In genomic region chrX:147079974-147080373, GRCh38 we compare ENCODE assay signal across 26 cellular contexts.
DNase-seq lines count a peak whose midpoint lies in the region; ATAC-seq, FAIRE-seq and TF ChIP-seq lines count a peak whose summit lies in the region.
"Had no signal": no experiment of that assay in that cellular context is flagged by ENCODE, and none has a peak within 500 bp of the region (broad histone marks: within the 10 kb centered on the region; RNA-seq: fewer than 3 reads in every experiment).

No MANE protein-coding gene starts in this region.

- no peak overlapping the region for H2BK15ac ChIP-seq in IMR-90 (ENCODE audit: low read depth, low read length)

- BruUV-seq in IMR-90 (replicated peaks; lab: Mats Ljungman, UMichigan) (no TSS peak), K562 (replicated peaks; lab: Mats Ljungman, UMichigan) (no TSS peak)

- no peaks in the 10 kb centered on the region for H3K27me3 Mint-ChIP-seq in effector memory CD8-positive, alpha-beta T cell
- H3K27me3 Mint-ChIP-seq: B cell; CD4-positive, alpha-beta T cell had no signal

- no peak overlapping the region for H2BK20ac ChIP-seq in IMR-90 (ENCODE audit: low read depth, low read length)

- H3K9ac ChIP-seq in IMR-90 (ENCODE audit: low read depth, low read length), result no peak overlapping the region
- H3K9ac ChIP-seq in K562 (ENCODE audit: insufficient read depth in 1 of 2, low read depth in 2 of 2, low read length in 2 of 2), result no peak overlapping the region
- H3K9ac ChIP-seq: BLaER1 treated with 17β-estradiol and CSF1 and Interleukin-3, amounts not matched to agents 10 nM and 100 nM had no signal

- TF ChIP-seq RAD21 in A549 (conservative IDR thresholded peaks at IDR 0.05 in 1 of 2, IDR thresholded peaks at IDR 0.05 in 1 of 2) (no peak), IMR-90 (IDR thresholded peaks at IDR 0.05; ENCODE audit: low read length) (no peak), K562 (CRISPR knock-in tag; conservative IDR thresholded peaks at IDR 0.05 in 1 of 2, IDR thresholded peaks at IDR 0.05 in 1 of 2) (no peak)

- DNase-seq in A549 (ENCODE audit: low read depth in 1 of 2, low spot score in 1 of 2) (no peak), IMR-90 (no peak), K562 (ENCODE audit: extremely low read depth in 1 of 4, low spot score in 3 of 4) (no peak), body of pancreas (no peak), NCI-H1105 (lab: John Stamatoyannopoulos, UW) (no peak), NCI-H2196 treated with DMSO at 0.1 percent for 48 hours (lab: John Stamatoyannopoulos, UW; ENCODE audit: unreplicated experiment) (no peak)
- no peak for DNase-seq in effector memory CD8-positive, alpha-beta T cell
- DNase-seq: 8988T; AML-193; Caco-2; Calu3; CD4-positive, alpha-beta T cell; CD8-positive, alpha-beta T cell; DMS79; DND-41; EL; GDM1 had no signal

- ATAC-seq in A549, result no peak
- ATAC-seq in IMR-90 (ENCODE audit: low read depth), result no peak
- ATAC-seq in K562, result no peak
- no peak for ATAC-seq in effector memory CD8-positive, alpha-beta T cell (replicated peaks)
- no peak for ATAC-seq in body of pancreas
- ATAC-seq: CD8-positive, alpha-beta T cell; GM12878 had no signal

- H3K4ac ChIP-seq in IMR-90 (ENCODE audit: low read depth, low read length), result no peak overlapping the region

- H3K4me3 ChIP-seq in A549 (no peak overlapping the region), IMR-90 (ENCODE audit: insufficient read depth, low read depth, low read length) (no peak overlapping the region), K562 (no peak overlapping the region), body of pancreas (no peak overlapping the region)
- H3K4me3 ChIP-seq: BLaER1 treated with 17β-estradiol and CSF1 and Interleukin-3, amounts not matched to agents 10 nM and 100 nM; GM12878 had no signal

- intact Hi-C loops in IMR-90 (cut with micrococcal nuclease), result no loop called here
- intact Hi-C loops in K562 (cut with micrococcal nuclease), result no loop called here
- intact Hi-C loops in body of pancreas (cut with DNase I), result no loop called here

- no peak overlapping the region for H3K27ac Mint-ChIP-seq in effector memory CD8-positive, alpha-beta T cell
- H3K27ac Mint-ChIP-seq: B cell; CD4-positive, alpha-beta T cell; CD8-positive, alpha-beta T cell had no signal

- dilution Hi-C loops in IMR-90 (cut with HindIII; ENCODE audit: low sequenced_read_pairs, unreplicated experiment), result no loop called here

- H3K27ac ChIP-seq in A549, result no peak overlapping the region
- no peak overlapping the region for H3K27ac ChIP-seq in IMR-90 (ENCODE audit: insufficient read depth, low read length)
- H3K27ac ChIP-seq in K562 (ENCODE audit: extremely low read depth, low read depth, low read length), result no peak overlapping the region
- no peak overlapping the region for H3K27ac ChIP-seq in body of pancreas
- H3K27ac ChIP-seq: BLaER1 treated with 17β-estradiol and CSF1 and Interleukin-3, amounts not matched to agents 10 nM and 100 nM; C4-2B had no signal

- peaks cover 0 to 2% of the 10 kb centered on the region in 2 donors for H3K9me3 Mint-ChIP-seq in effector memory CD8-positive, alpha-beta T cell

- H3K9me3 ChIP-seq in A549 (no peaks in the 10 kb centered on the region), IMR-90 (ENCODE audit: control insufficient read depth, insufficient read depth, low read length) (peaks cover 9% of the 10 kb centered on the region), K562 (replicated peaks; ENCODE audit: control insufficient read depth, insufficient read depth, low read depth, low read length) (no peaks in the 10 kb centered on the region), body of pancreas (no peaks in the 10 kb centered on the region)
- H3K9me3 ChIP-seq: Caco-2 had no signal

- H3K23ac ChIP-seq in IMR-90 (ENCODE audit: low read depth, low read length), result no peak overlapping the region

- WGBS in A549 (ENCODE audit: missing lambda C conversion rate), result 2% methylated on average over 2 of the region's 2 CpGs
- WGBS in IMR-90 (ENCODE audit: extremely low coverage in 2 of 2, insufficient read length in 1 of 2), 2 experiments, result no CpG with 5 or more reads among the region's 2 CpGs
- WGBS in K562 (ENCODE audit: insufficient coverage, low coverage, missing lambda C conversion rate), result 0% methylated on average over 2 of the region's 2 CpGs
- 36 to 46% methylated on average over 2 of the region's 2 CpGs for WGBS in body of pancreas, 2 donors

- no peak for TF ChIP-seq CTCF in A549 (IDR thresholded peaks at IDR 0.05)
- TF ChIP-seq CTCF in IMR-90 (conservative IDR thresholded peaks at IDR 0.05; ENCODE audit: low read depth, low read length), result no peak
- no peak for TF ChIP-seq CTCF in K562 (IDR thresholded peaks at IDR 0.05 in 2 of 3, conservative IDR thresholded peaks at IDR 0.05 in 1 of 3; ENCODE audit: insufficient read depth in 2 of 3, low read depth in 1 of 3, low read length in 3 of 3)
- TF ChIP-seq CTCF in body of pancreas (IDR thresholded peaks at IDR 0.05), result no peak

- H3K9me1 ChIP-seq in IMR-90 (ENCODE audit: insufficient read depth, low read length) (no peaks in the 10 kb centered on the region), K562 (ENCODE audit: control insufficient read depth, insufficient read depth, low read length) (no peaks in the 10 kb centered on the region)

- H4K20me1 ChIP-seq in IMR-90 (ENCODE audit: insufficient read depth, low read length), result no peaks in the 10 kb centered on the region
- H4K20me1 ChIP-seq in K562 (replicated peaks; ENCODE audit: control insufficient read depth, insufficient read depth, low read length), result no peaks in the 10 kb centered on the region

- H4K5ac ChIP-seq in IMR-90 (ENCODE audit: low read depth, low read length), result no peak overlapping the region

- H3K4me2 ChIP-seq in A549 (no peak overlapping the region), IMR-90 (ENCODE audit: low read depth, low read length) (no peak overlapping the region), K562 (ENCODE audit: insufficient read depth, low read length) (no peak overlapping the region)
- H3K4me2 ChIP-seq: BLaER1 treated with 17β-estradiol and CSF1 and Interleukin-3, amounts not matched to agents 10 nM and 100 nM had no signal

- H2AFZ ChIP-seq in IMR-90 (replicated peaks; ENCODE audit: low read length, poor library complexity), result no peak overlapping the region
- H2AFZ ChIP-seq in K562 (ENCODE audit: low read depth, low read length), result no peak overlapping the region

- H4K8ac ChIP-seq in IMR-90 (ENCODE audit: low read depth in 2 of 2, low read length in 2 of 2), result no peak overlapping the region

- H4K91ac ChIP-seq in IMR-90 (ENCODE audit: insufficient read depth, low read depth, low read length), result no peak overlapping the region

- H3K4me1 ChIP-seq in A549, result no peaks in the 10 kb centered on the region
- H3K4me1 ChIP-seq in IMR-90 (ENCODE audit: control insufficient read depth, insufficient read depth, low read length), result no peaks in the 10 kb centered on the region
- no peaks in the 10 kb centered on the region for H3K4me1 ChIP-seq in K562 (replicated peaks in 1 of 2; ENCODE audit: control insufficient read depth in 2 of 2, insufficient read depth in 2 of 2, low read length in 2 of 2)
- no peaks in the 10 kb centered on the region for H3K4me1 ChIP-seq in body of pancreas
- H3K4me1 ChIP-seq: Caco-2 had no signal

- no peaks in the 10 kb centered on the region for H3K36me3 Mint-ChIP-seq in effector memory CD8-positive, alpha-beta T cell (ENCODE audit: insufficient read depth)
- H3K36me3 Mint-ChIP-seq: CD8-positive, alpha-beta T cell had no signal

- H2AK5ac ChIP-seq in IMR-90 (ENCODE audit: low read depth, low read length), result no peak overlapping the region

- no peak overlapping the region for H2BK120ac ChIP-seq in IMR-90 (ENCODE audit: low read depth, low read length)

- no peaks in the 10 kb centered on the region for H3K27me3 ChIP-seq in IMR-90 (ENCODE audit: control insufficient read depth, insufficient read depth, low read length)
- H3K27me3 ChIP-seq in K562 (ENCODE audit: control insufficient read depth in 2 of 2, insufficient read depth in 2 of 2, low read length in 2 of 2), result no peaks in the 10 kb centered on the region
- no peaks in the 10 kb centered on the region for H3K27me3 ChIP-seq in body of pancreas

- H2BK5ac ChIP-seq in IMR-90 (ENCODE audit: low read depth, low read length, poor library complexity, severe bottlenecking), result no peak overlapping the region

- H2AK9ac ChIP-seq in IMR-90 (replicated peaks; ENCODE audit: low read depth, low read length, poor library complexity), result no peak overlapping the region

- H3K18ac ChIP-seq in IMR-90 (ENCODE audit: low read depth, low read length), result no peak overlapping the region

- H3K4me3 Mint-ChIP-seq in effector memory CD8-positive, alpha-beta T cell, result no peak overlapping the region
- H3K4me3 Mint-ChIP-seq: B cell; CD4-positive, alpha-beta T cell; CD8-positive, alpha-beta T cell had no signal

- no peaks in the 10 kb centered on the region for H3K4me1 Mint-ChIP-seq in effector memory CD8-positive, alpha-beta T cell (ENCODE audit: low read depth in 2 of 2)
- H3K4me1 Mint-ChIP-seq: B cell had no signal

- TF ChIP-seq EP300 in A549 (IDR thresholded peaks at IDR 0.05), result no peak
- no peak for TF ChIP-seq EP300 in K562 (IDR thresholded peaks at IDR 0.05; ENCODE audit: low read length)

- no peak overlapping the region for H3K14ac ChIP-seq in IMR-90 (replicated peaks; ENCODE audit: low read depth, low read length)

- in situ Hi-C loops in IMR-90 (cut with MboI; ENCODE audit: low sequenced_read_pairs), result no loop called here
- in situ Hi-C loops in K562 (cut with MboI), result no loop called here

- POLR2A ChIA-PET in A549 (lab: Yijun Ruan, JAX), result no interaction called here
- POLR2A ChIA-PET in IMR-90 (lab: Charles Lee; ENCODE audit: unreplicated experiment), result no interaction called here
- POLR2A ChIA-PET in K562 (lab: Yijun Ruan, JAX), result no interaction called here

- TF ChIP-seq POLR2A in A549 (IDR thresholded peaks at IDR 0.05; ENCODE audit: low read length) (no peak), IMR-90 (IDR thresholded peaks at IDR 0.05; ENCODE audit: low read depth, low read length) (no peak), K562 (conservative IDR thresholded peaks at IDR 0.05) (no peak), body of pancreas (IDR thresholded peaks at IDR 0.05) (no peak)

- no peaks in the 10 kb centered on the region for H3K36me3 ChIP-seq in IMR-90 (ENCODE audit: control insufficient read depth, insufficient read depth, low read length)
- no peaks in the 10 kb centered on the region for H3K36me3 ChIP-seq in K562 (ENCODE audit: control insufficient read depth, insufficient read depth, low read length)
- H3K36me3 ChIP-seq in body of pancreas (replicated peaks in 1 of 2; ENCODE audit: insufficient read depth in 1 of 2, low read depth in 2 of 2), result no peaks in the 10 kb centered on the region
- H3K36me3 ChIP-seq: BLaER1 treated with 17β-estradiol and CSF1 and Interleukin-3, amounts not matched to agents 10 nM and 100 nM had no signal

- no peak for FAIRE-seq in A549 (lab: Jason Lieb, UNC)
- no peak for FAIRE-seq in K562 (lab: Jason Lieb, UNC)
- peak; percentile 70 for FAIRE-seq in islet of Langerhans (lab: Jason Lieb, UNC)
- FAIRE-seq: A204.1, D721Med, GM12878, GM12892, GM18507 had no signal

- no peaks in the 10 kb centered on the region for H3K79me2 ChIP-seq in K562 (ENCODE audit: control insufficient read depth, insufficient read depth, low read length)

- CTCF ChIA-PET in A549 (lab: Yijun Ruan, JAX) (no interaction called here), IMR-90 (lab: Yijun Ruan, JAX) (no interaction called here), K562 (lab: Yijun Ruan, JAX; ENCODE audit: low intra/inter-chr PET ratio) (no interaction called here)

- no peaks in the 10 kb centered on the region for H3K79me1 ChIP-seq in IMR-90 (ENCODE audit: low read depth in 1 of 2, low read length in 2 of 2)

- H3K56ac ChIP-seq in IMR-90 (ENCODE audit: extremely low read depth, insufficient read depth, low read length), result no peak overlapping the region

Comparison
In these comparisons a context has a peak if more than half of its experiments do, and no peak if none do; other contexts are left out.
1. Of the 35 proteins assayed by ChIP-seq in both K562 and A549: peak only in K562: none; only in A549: MAFK; in both: none; in neither: 34.